8 cellular contexts compared by ENCODE assay signal in genomic region chr18:57621252-57621607, GRCh38. TPM values are rescaled to one million over a fixed set of nuclear protein-coding genes. Genes with fewer than 3 reads are reported as not detected.
A peak's percentile ranks its signal among the peaks of the same experiment; 100 is the strongest.
DNase-seq lines count a peak whose midpoint lies in the region; ATAC-seq, FAIRE-seq and TF ChIP-seq lines count a peak whose summit lies in the region.

No MANE protein-coding gene starts in this region.

- no peak for DNase-seq in activated naive CD4-positive, alpha-beta T cell treated with Interleukin-2 at 50 U/mL for 16 hours
- DNase-seq in SK-N-MC (ENCODE audit: low read depth, low spot score) (no peak), erythroblast (lab: John Stamatoyannopoulos, UW) (peak; percentile 72 to 84), natural killer cell (no peak), urothelium cell line (ENCODE audit: low spot score) (no peak)
- DNase-seq in effector CD8-positive, alpha-beta T cell (lab: John Stamatoyannopoulos, UW), result no peak

- no peak for TF ChIP-seq POLR2A in erythroblast (IDR thresholded peaks at IDR 0.05; ENCODE audit: low read length)

- TF ChIP-seq CTCF in natural killer cell (IDR thresholded peaks at IDR 0.05), result no peak

- H3K9ac ChIP-seq in SK-N-MC (ENCODE audit: insufficient read length), result peak overlapping the region; percentile 87

- H3K27me3 Mint-ChIP-seq in activated naive CD4-positive, alpha-beta T cell treated with anti-CD3 and anti-CD28 coated beads, Interleukin-2, amount 50 U/mL, for 24 hours, result no peaks in the 10 kb centered on the region
- no peaks in the 10 kb centered on the region for H3K27me3 Mint-ChIP-seq in natural killer cell (ENCODE audit: low read depth in 2 of 2)

- peak overlapping the region; percentile 99 for H3K27ac Mint-ChIP-seq in activated naive CD4-positive, alpha-beta T cell treated with anti-CD3 and anti-CD28 coated beads, Interleukin-2, amount 50 U/mL, for 24 hours
- H3K27ac Mint-ChIP-seq in natural killer cell, result peak overlapping the region; percentile 97

- ATAC-seq in HG02798 (IDR thresholded peaks at IDR 0.05; ENCODE audit: poor library complexity, unreplicated experiment) (peak; percentile 14), natural killer cell (peak; percentile 1 to 15 (median 10))

- H3K4me3 ChIP-seq in SK-N-MC, result peak overlapping the region; percentile 72

- intact Hi-C loops in natural killer cell (cut with micrococcal nuclease), result loop anchor here (1.0 to 10.0 kb wide), 3 partner anchors 9 to 966 kb away; partner anchors contain the start of genes FECH and WDR7

- peak overlapping the region; percentile 97 for H3K4me3 Mint-ChIP-seq in activated naive CD4-positive, alpha-beta T cell treated with anti-CD3 and anti-CD28 coated beads, Interleukin-2, amount 50 U/mL, for 24 hours
- peak overlapping the region; percentile 97 for H3K4me3 Mint-ChIP-seq in natural killer cell

- peaks cover 27% of the 10 kb centered on the region for H3K4me1 Mint-ChIP-seq in activated naive CD4-positive, alpha-beta T cell treated with anti-CD3 and anti-CD28 coated beads, Interleukin-2, amount 50 U/mL, for 24 hours
- peaks cover 8 to 20% of the 10 kb centered on the region in 2 donors for H3K4me1 Mint-ChIP-seq in natural killer cell

- peaks cover 14% of the 10 kb centered on the region for H3K36me3 Mint-ChIP-seq in activated naive CD4-positive, alpha-beta T cell treated with anti-CD3 and anti-CD28 coated beads, Interleukin-2, amount 50 U/mL, for 24 hours
- H3K36me3 Mint-ChIP-seq in natural killer cell, result no peaks in the 10 kb centered on the region

- H3K9me3 Mint-ChIP-seq in activated naive CD4-positive, alpha-beta T cell treated with anti-CD3 and anti-CD28 coated beads, Interleukin-2, amount 50 U/mL, for 24 hours, result no peaks in the 10 kb centered on the region
- no peaks in the 10 kb centered on the region for H3K9me3 Mint-ChIP-seq in natural killer cell

- no peak for FAIRE-seq in urothelium cell line (lab: Jason Lieb, UNC)

- H3K27ac ChIP-seq in SK-N-MC, result 0 out of 2 replicates have a peak overlapping the region, but pooled peaks have one; percentile 64

- H3K36me3 ChIP-seq in SK-N-MC (ENCODE audit: insufficient read depth, low read length), result peaks cover 31% of the 10 kb centered on the region

- no peaks in the 10 kb centered on the region for H3K9me3 ChIP-seq in SK-N-MC (ENCODE audit: low read depth, low read length)

RNA-seq across cellular contexts. Expression of gene NARS1, which starts 0.4 kb away (rescaled TPM):
- total RNA-seq in natural killer cell, result 10 to 100 TPM; 82.2 to 88.8 (median 84.1) TPM

RNA-seq across cellular contexts. Expression of gene FECH, which starts 34.7 kb away (rescaled TPM):
- total RNA-seq in natural killer cell, result 10 to 100 TPM; 13.9 to 22.0 (median 20.6) TPM

Comparison
In these comparisons a context has a peak if more than half of its experiments do, and no peak if none do; other contexts are left out.
1. DNase-seq: peak in erythroblast (2 of 2); none in activated naive CD4-positive, alpha-beta T cell treated with Interleukin-2 at 50 U/mL for 16 hours (single experiment), SK-N-MC (single experiment), natural killer cell (single experiment), effector CD8-positive, alpha-beta T cell (single experiment) and urothelium cell line (single experiment).